Comparison of ENCODE assay signal across 23 cellular contexts in genomic region chr1:44471911-44472439, GRCh38.
"Had no signal": no experiment of that assay in that cellular context is flagged by ENCODE, and none has a peak within 500 bp of the region (broad histone marks: within the 10 kb centered on the region; RNA-seq: fewer than 3 reads in every experiment).

No MANE protein-coding gene starts in this region.

- H3K36me3 ChIP-seq: ascending aorta had no signal

- H3K4me3 ChIP-seq: body of pancreas had no signal

- FAIRE-seq: bronchial epithelial cell had no signal

- ATAC-seq: activated CD4-positive, CD25-positive, alpha-beta regulatory T cell treated with anti-CD3 and anti-CD28 coated beads, Interleukin-2, amount 50 U/mL, for 24 hours; activated CD8-positive, alpha-beta T cell treated with anti-CD3 and anti-CD28 coated beads, Interleukin-2, amount 10 ng/mL, durations not matched to agents 7 days and 5 days; body of pancreas; T-cell had no signal

- H3K4me1 ChIP-seq: body of pancreas had no signal

- DNase-seq: activated CD4-positive, alpha-beta T cell treated with anti-CD3 and anti-CD28 coated beads for 48 hours; activated CD4-positive, alpha-beta T cell treated with anti-CD3 and anti-CD28 coated beads, Interleukin-2, amount 50 U/mL, for 4 hours; activated CD8-positive, alpha-beta memory T cell treated with anti-CD3 and anti-CD28 coated beads, Interleukin-2, amount 50 U/mL, for 48 hours; activated CD8-positive, alpha-beta T cell treated with anti-CD3 and anti-CD28 coated beads, Interleukin-2, amount 10 ng/mL, durations not matched to agents 7 days and 5 days; activated effector memory CD4-positive, alpha-beta T cell treated with Interleukin-2 at 50 U/mL for 16 hours; activated naive CD4-positive, alpha-beta T cell; activated T-cell treated with anti-CD3 and anti-CD28 coated beads, Interleukin-2, amount 50 U/mL, for 1 hour; body of pancreas; central memory CD4-positive, alpha-beta T cell; MM.1S; NCI-H1105; NCI-H1436; NCI-H1694 treated with DMSO at 0.1 percent for 48 hours; NCI-H2029 treated with DMSO at 0.1 percent for 48 hours; NCI-H510A treated with DMSO at 0.1 percent for 48 hours; PC-3; SHP77 treated with DMSO at 0.1 percent for 48 hours; T-cell; T-helper 2 cell had no signal

- H3K4me3 Mint-ChIP-seq: activated CD8-positive, alpha-beta T cell treated with anti-CD3 and anti-CD28 coated beads, Interleukin-2, amount 10 ng/mL, durations not matched to agents 7 days and 5 days had no signal

- H3K9me3 ChIP-seq: ascending aorta, body of pancreas had no signal

- H3K27ac ChIP-seq: body of pancreas had no signal

- H3K27ac Mint-ChIP-seq: activated CD8-positive, alpha-beta T cell treated with anti-CD3 and anti-CD28 coated beads, Interleukin-2, amount 10 ng/mL, durations not matched to agents 7 days and 5 days; activated naive CD4-positive, alpha-beta T cell treated with anti-CD3 and anti-CD28 coated beads, Interleukin-2, amount 50 U/mL, for 24 hours; T-cell had no signal

- H3K27me3 ChIP-seq: ascending aorta, body of pancreas had no signal
